16 cellular contexts compared by ENCODE assay signal in the genomic region with DNA sequence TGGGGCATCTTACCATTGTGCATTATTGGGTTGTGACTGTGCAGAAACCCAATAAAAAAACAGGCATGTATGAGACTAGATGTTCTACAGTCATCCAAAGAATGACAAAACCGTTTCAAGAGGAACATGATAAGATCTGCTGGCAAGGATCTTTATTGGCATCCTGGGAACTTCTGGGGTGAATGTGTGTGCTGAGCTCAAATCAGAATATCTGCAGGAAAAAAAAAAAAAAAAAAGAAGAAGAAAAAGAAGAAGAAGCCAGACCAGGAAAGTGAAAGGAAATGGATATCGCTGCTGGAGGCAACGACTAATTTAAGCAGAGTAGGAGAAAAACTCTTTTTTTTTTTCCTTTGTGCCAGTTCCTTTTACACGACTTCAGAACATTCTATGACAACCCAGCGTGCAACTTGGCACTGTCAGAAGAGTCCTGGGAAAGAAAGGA.
DNase-seq lines count a peak whose midpoint lies in the region; ATAC-seq and TF ChIP-seq lines count a peak whose summit lies in the region.
"Had no signal": no experiment of that assay in that cellular context is flagged by ENCODE, and none has a peak within 500 bp of the region (broad histone marks: within the 10 kb centered on the region; RNA-seq: fewer than 3 reads in every experiment).

No MANE protein-coding gene starts in this region.

- ATAC-seq in PC-3 = peak; percentile 76
- ATAC-seq: left ventricle myocardium superior, pancreas had no signal

- no peaks in the 10 kb centered on the region for H4K20me1 ChIP-seq in PC-3 (ENCODE audit: low read length)
- H4K20me1 ChIP-seq in OCI-LY7 (ENCODE audit: insufficient read depth, low read length) = no peaks in the 10 kb centered on the region

- H3K4me2 ChIP-seq in PC-3 (ENCODE audit: low read length) = peak overlapping the region; percentile 88
- peak overlapping the region; percentile 58 for H3K4me2 ChIP-seq in parathyroid adenoma (ENCODE audit: low read length)
- H3K4me2 ChIP-seq in OCI-LY7 (ENCODE audit: low read length) = no peak overlapping the region

- no peaks in the 10 kb centered on the region for H3K27me3 ChIP-seq in PC-3 (ENCODE audit: low read length)
- no peaks in the 10 kb centered on the region for H3K27me3 ChIP-seq in parathyroid adenoma (ENCODE audit: control insufficient read depth, insufficient read depth, low read length)
- no peaks in the 10 kb centered on the region for H3K27me3 ChIP-seq in esophagus squamous epithelium
- H3K27me3 ChIP-seq: pancreas had no signal

- TF ChIP-seq CTCF in PC-3 (conservative IDR thresholded peaks at IDR 0.05; ENCODE audit: low read depth, low read length) (no peak), parathyroid adenoma (IDR thresholded peaks at IDR 0.05) (no peak), esophagus squamous epithelium (IDR thresholded peaks at IDR 0.05) (no peak), OCI-LY7 (conservative IDR thresholded peaks at IDR 0.05; ENCODE audit: low read length) (no peak)

- no peaks in the 10 kb centered on the region for H3K36me3 ChIP-seq in PC-3 (ENCODE audit: low read depth, low read length)
- H3K36me3 ChIP-seq in parathyroid adenoma (ENCODE audit: control insufficient read depth, insufficient read depth, low read length) = no peaks in the 10 kb centered on the region
- no peaks in the 10 kb centered on the region for H3K36me3 ChIP-seq in esophagus squamous epithelium
- no peaks in the 10 kb centered on the region for H3K36me3 ChIP-seq in OCI-LY7 (ENCODE audit: insufficient read depth, low read length)
- H3K36me3 ChIP-seq: pancreas had no signal

- no peaks in the 10 kb centered on the region for H3K9me3 ChIP-seq in PC-3 (ENCODE audit: low read length)
- H3K9me3 ChIP-seq in parathyroid adenoma (ENCODE audit: control insufficient read depth, low read length) = no peaks in the 10 kb centered on the region
- H3K9me3 ChIP-seq in esophagus squamous epithelium = no peaks in the 10 kb centered on the region
- no peaks in the 10 kb centered on the region for H3K9me3 ChIP-seq in OCI-LY7 (ENCODE audit: low read length)

- H3K79me2 ChIP-seq in PC-3 (ENCODE audit: low read length) (0 out of 2 replicates have a peak, but pooled peaks cover 5% of the 10 kb centered on the region), parathyroid adenoma (peaks cover 16% of the 10 kb centered on the region), OCI-LY7 (ENCODE audit: insufficient read depth, low read depth, low read length) (no peaks in the 10 kb centered on the region)

- BruUV-seq in PC-3 (replicated peaks; lab: Mats Ljungman, UMichigan) (no TSS peak), OCI-LY7 (replicated peaks; lab: Mats Ljungman, UMichigan) (no TSS peak)

- no peaks in the 10 kb centered on the region for H3F3A ChIP-seq in PC-3 (ENCODE audit: low read length, unreplicated experiment)

- in situ Hi-C loops in G401 (cut with HindIII; ENCODE audit: low sequenced_read_pairs) = no loop called here

- H3K27ac ChIP-seq in PC-3 (ENCODE audit: low read length) (peak overlapping the region; percentile 93), parathyroid adenoma (peak overlapping the region; percentile 94), esophagus squamous epithelium (no peak overlapping the region), OCI-LY7 (ENCODE audit: low read depth, low read length, poor library complexity, severe bottlenecking) (no peak overlapping the region)
- H3K27ac ChIP-seq: pancreas had no signal

- no peaks in the 10 kb centered on the region for H3K9me2 ChIP-seq in PC-3 (replicated peaks; ENCODE audit: low read length)
- H3K9me2 ChIP-seq in OCI-LY7 (ENCODE audit: insufficient read depth, low read length) = no peaks in the 10 kb centered on the region

- intact Hi-C loops in PC-3 (cut with micrococcal nuclease) (loop anchor here (2.0 to 5.0 kb wide), 2 partner anchors 71 to 205 kb away; no protein-coding TSS in a partner anchor), esophagus squamous epithelium (cut with DNase I) (no loop called here), OCI-LY7 (cut with micrococcal nuclease; ENCODE audit: unreplicated experiment) (no loop called here)

- CTCF ChIA-PET in PC-3 (lab: Charles Lee) (no interaction called here), OCI-LY7 (lab: Charles Lee; ENCODE audit: unreplicated experiment) (no interaction called here)

- TF ChIP-seq POLR2A in esophagus squamous epithelium (IDR thresholded peaks at IDR 0.05) = no peak

- POLR2A ChIA-PET in PC-3 (lab: Charles Lee; ENCODE audit: unreplicated experiment) (interaction anchor here (0.6 to 0.7 kb wide), 3 partner anchors 19 to 242 kb away, joined by 5 to 10 read pairs (median 6); no protein-coding TSS in a partner anchor), OCI-LY7 (lab: Charles Lee) (interaction anchor here (0.7 kb wide), 1 partner anchor 244 kb away, joined by 3 read pairs; no protein-coding TSS in a partner anchor)

- WGBS in esophagus squamous epithelium, 2 donors = 41 to 45% methylated on average over 5 of the region's 5 CpGs

- H3K9ac ChIP-seq in PC-3 (ENCODE audit: low read length) = peak overlapping the region; percentile 77
- H3K9ac ChIP-seq in parathyroid adenoma = no peak overlapping the region

- DNase-seq in G401 (ENCODE audit: low spot score) (peak; percentile 40), PC-3 (peak; percentile 94), dedifferentiated amniotic fluid mesenchymal stem cell (ENCODE audit: extremely low spot score) (peak; percentile 66), esophagus squamous epithelium (lab: John Stamatoyannopoulos, UW) (no peak), mucosa of gallbladder (ENCODE audit: low spot score) (no peak), GDM1 (lab: John Stamatoyannopoulos, UW) (no peak), OCI-LY7 (ENCODE audit: low spot score) (no peak)
- DNase-seq: activated CD4-positive, alpha-beta T cell treated with anti-CD3 and anti-CD28 coated beads, Interleukin-2, amount 50 U/mL, for 4 hours; COR-L47; left ventricle myocardium superior; NCI-H1930; pancreas; stimulated activated CD4-positive, alpha-beta T cell treated with anti-CD3 and anti-CD28 coated beads, Interleukin-1b, Interleukin-23, amount 100 ng/mL, for 48 hours; stimulated activated naive CD4-positive, alpha-beta T cell treated with Interleukin-2 at 50 U/mL for 16 hours; T-helper 1 cell had no signal

- peak overlapping the region; percentile 70 for H2AFZ ChIP-seq in PC-3 (ENCODE audit: low read length)
- H2AFZ ChIP-seq in parathyroid adenoma = no peak overlapping the region
- H2AFZ ChIP-seq in OCI-LY7 (ENCODE audit: low read length) = no peak overlapping the region

- H3K4me1 ChIP-seq in PC-3 (ENCODE audit: insufficient read depth, low read length) = peaks cover 19% of the 10 kb centered on the region
- H3K4me1 ChIP-seq in parathyroid adenoma = peaks cover 16% of the 10 kb centered on the region
- H3K4me1 ChIP-seq in esophagus squamous epithelium = no peaks in the 10 kb centered on the region
- no peaks in the 10 kb centered on the region for H3K4me1 ChIP-seq in OCI-LY7 (ENCODE audit: insufficient read depth, low read length, poor library complexity, severe bottlenecking)
- H3K4me1 ChIP-seq: pancreas had no signal

- peak overlapping the region; percentile 72 for H3K4me3 ChIP-seq in PC-3 (ENCODE audit: low read length)
- peak overlapping the region; percentile 51 for H3K4me3 ChIP-seq in parathyroid adenoma (ENCODE audit: low read depth, low read length)
- no peak overlapping the region for H3K4me3 ChIP-seq in esophagus squamous epithelium
- H3K4me3 ChIP-seq in OCI-LY7 (ENCODE audit: low read depth, low read length, poor library complexity, severe bottlenecking) = no peak overlapping the region
- H3K4me3 ChIP-seq: pancreas had no signal

Comparison
In these comparisons a context has a peak if more than half of its experiments do, and no peak if none do; other contexts are left out.
1. DNase-seq: peak in G401 (single experiment), PC-3 (single experiment) and dedifferentiated amniotic fluid mesenchymal stem cell (single experiment); none in esophagus squamous epithelium (single experiment), mucosa of gallbladder (single experiment), GDM1 (single experiment) and OCI-LY7 (single experiment).
2. H3K27ac ChIP-seq: peak in PC-3 (single experiment) and parathyroid adenoma (single experiment); none in esophagus squamous epithelium (0 of 4) and OCI-LY7 (single experiment).
3. H3K4me3 ChIP-seq: peak in PC-3 (single experiment) and parathyroid adenoma (single experiment); none in esophagus squamous epithelium (0 of 4) and OCI-LY7 (single experiment).